In genomic region chr16:67173808-67174705, GRCh38 we compare ENCODE assay signal across 8 cellular contexts. TPM values are rescaled to one million over a fixed set of nuclear protein-coding genes. Genes with fewer than 3 reads are reported as not detected.
A peak's percentile ranks its signal among the peaks of the same experiment; 100 is the strongest.
DNase-seq lines count a peak whose midpoint lies in the region; ATAC-seq and TF ChIP-seq lines count a peak whose summit lies in the region.

No MANE protein-coding gene starts in this region.

- H3K36me3 Mint-ChIP-seq in activated CD8-positive, alpha-beta T cell treated with anti-CD3 and anti-CD28 coated beads for 36 hours (ENCODE audit: low read depth), result peaks cover 10% of the 10 kb centered on the region
- H3K36me3 Mint-ChIP-seq in effector memory CD8-positive, alpha-beta T cell (ENCODE audit: insufficient read depth), result no peaks in the 10 kb centered on the region
- peaks cover 2 to 3% of the 10 kb centered on the region in 2 donors for H3K36me3 Mint-ChIP-seq in stimulated activated naive B cell treated with anti-CD40 and anti-IgM and Interleukin-4, amounts not matched to agents 10 μg/mL and 1 μg/mL and 100 μg/mL, for 72 hours

- peaks cover 55% of the 10 kb centered on the region for H3K4me1 Mint-ChIP-seq in activated CD8-positive, alpha-beta T cell treated with anti-CD3 and anti-CD28 coated beads for 36 hours (ENCODE audit: low read depth)
- peaks cover 36 to 37% of the 10 kb centered on the region in 2 donors for H3K4me1 Mint-ChIP-seq in effector memory CD8-positive, alpha-beta T cell (ENCODE audit: low read depth in 2 of 2)
- H3K4me1 Mint-ChIP-seq in stimulated activated naive B cell treated with anti-CD40 and anti-IgM and Interleukin-4, amounts not matched to agents 10 μg/mL and 1 μg/mL and 100 μg/mL, for 72 hours, result peaks cover 36 to 50% of the 10 kb centered on the region in 2 donors

- H3K36me3 ChIP-seq in lung (ENCODE audit: control insufficient read depth in 2 of 2, insufficient read depth in 2 of 2, low read length in 2 of 2), result peaks cover 0 to 1% of the 10 kb centered on the region in 2 donors

- H3K4me3 ChIP-seq in lung, result peak overlapping the region; percentile 33

- peaks cover 67% of the 10 kb centered on the region for H3K27me3 Mint-ChIP-seq in activated CD8-positive, alpha-beta T cell treated with anti-CD3 and anti-CD28 coated beads for 36 hours
- H3K27me3 Mint-ChIP-seq in effector memory CD8-positive, alpha-beta T cell, result peaks cover 11 to 25% of the 10 kb centered on the region in 2 donors
- H3K27me3 Mint-ChIP-seq in stimulated activated naive B cell treated with anti-CD40 and anti-IgM and Interleukin-4, amounts not matched to agents 10 μg/mL and 1 μg/mL and 100 μg/mL, for 72 hours, result peaks cover 78 to 91% of the 10 kb centered on the region in 2 donors

- intact Hi-C loops in activated CD8-positive, alpha-beta T cell treated with anti-CD3 and anti-CD28 coated beads for 36 hours (cut with micrococcal nuclease), result no loop called here

- DNase-seq in NCI-H82 (lab: John Stamatoyannopoulos, UW) (peak; percentile 67), NCI-H82 treated with DMSO at 0.1 percent for 48 hours (lab: John Stamatoyannopoulos, UW; ENCODE audit: unreplicated experiment) (no peak), NCI-H460 (ENCODE audit: extremely low read depth, low read depth) (peak; percentile 91), lung (ENCODE audit: low spot score) (peak; percentile 86)
- DNase-seq in activated CD8-positive, alpha-beta T cell treated with anti-CD3 and anti-CD28 coated beads for 36 hours, result peak; percentile 85
- DNase-seq in effector memory CD8-positive, alpha-beta T cell, result peak; percentile 55 to 62 (median 57)
- DNase-seq in stimulated activated naive B cell treated with anti-CD40 and anti-IgM and Interleukin-4, amounts not matched to agents 10 μg/mL and 1 μg/mL and 100 μg/mL, for 72 hours, result no peak

- CTCF ChIA-PET in activated CD8-positive, alpha-beta T cell treated with anti-CD3 and anti-CD28 coated beads for 36 hours (lab: Charles Lee), result interaction anchor here (1.3 to 16.0 kb wide), 4 partner anchors 11 to 156 kb away, joined by 6 to 209 read pairs (median 23); partner anchors contain the start of genes B3GNT9, FBXL8, HSF4 and TRADD

- no peaks in the 10 kb centered on the region for H3K9me3 ChIP-seq in lung (ENCODE audit: control insufficient read depth in 2 of 2, insufficient read depth in 1 of 2, low read length in 1 of 2)

- H3K4me1 ChIP-seq in lung (ENCODE audit: control insufficient read depth in 2 of 2, insufficient read depth in 2 of 2, low read length in 2 of 2), result peaks cover 0 to 27% of the 10 kb centered on the region in 2 donors

- peak overlapping the region; percentile 82 to 89 for H3K27ac ChIP-seq in lung (ENCODE audit: low read depth in 1 of 2, low read length in 1 of 2)

- WGBS in lung, 2 donors, result 1 to 2% methylated on average over 59 to 71 of the region's 71 CpGs

- no peaks in the 10 kb centered on the region for H3K9me3 Mint-ChIP-seq in activated CD8-positive, alpha-beta T cell treated with anti-CD3 and anti-CD28 coated beads for 36 hours
- no peaks in the 10 kb centered on the region for H3K9me3 Mint-ChIP-seq in effector memory CD8-positive, alpha-beta T cell
- H3K9me3 Mint-ChIP-seq in stimulated activated naive B cell treated with anti-CD40 and anti-IgM and Interleukin-4, amounts not matched to agents 10 μg/mL and 1 μg/mL and 100 μg/mL, for 72 hours, result no peaks in the 10 kb centered on the region

- peak overlapping the region; percentile 34 for H3K27ac Mint-ChIP-seq in activated CD8-positive, alpha-beta T cell treated with anti-CD3 and anti-CD28 coated beads for 36 hours
- H3K27ac Mint-ChIP-seq in effector memory CD8-positive, alpha-beta T cell, result peak overlapping the region in 1 of 2 donors; percentile 86
- no peak overlapping the region for H3K27ac Mint-ChIP-seq in stimulated activated naive B cell treated with anti-CD40 and anti-IgM and Interleukin-4, amounts not matched to agents 10 μg/mL and 1 μg/mL and 100 μg/mL, for 72 hours

- TF ChIP-seq CTCF in activated CD8-positive, alpha-beta T cell treated with anti-CD3 and anti-CD28 coated beads for 36 hours (IDR thresholded peaks at IDR 0.05), result peak; percentile 19
- TF ChIP-seq CTCF in lung (IDR thresholded peaks at IDR 0.05; ENCODE audit: control extremely low read depth, extremely low read depth), result peak; percentile 11

- POLR2A ChIA-PET in activated CD8-positive, alpha-beta T cell treated with anti-CD3 and anti-CD28 coated beads for 36 hours (lab: Charles Lee), result interaction anchor here (0.6 to 9.2 kb wide), 4 partner anchors 9 to 64 kb away, joined by 3 to 67 read pairs (median 8); partner anchors contain the start of genes FBXL8, MATCAP1 and TRADD

- no peaks in the 10 kb centered on the region for H3K27me3 ChIP-seq in lung (ENCODE audit: control insufficient read depth, insufficient read depth)

- ATAC-seq in HG02885 (IDR thresholded peaks at IDR 0.05; ENCODE audit: poor library complexity, unreplicated experiment), result peak; percentile 38
- peak; percentile 50 for ATAC-seq in activated CD8-positive, alpha-beta T cell treated with anti-CD3 and anti-CD28 coated beads for 36 hours
- peak; percentile 77 for ATAC-seq in effector memory CD8-positive, alpha-beta T cell (replicated peaks)
- peak; percentile 68 for ATAC-seq in lung (ENCODE audit: insufficient read depth, low FRiP score)
- ATAC-seq in stimulated activated naive B cell treated with anti-CD40 and anti-IgM and Interleukin-4, amounts not matched to agents 10 μg/mL and 1 μg/mL and 100 μg/mL, for 72 hours (replicated peaks), result peak; percentile 73 to 74

- peak overlapping the region; percentile 85 for H3K4me3 Mint-ChIP-seq in activated CD8-positive, alpha-beta T cell treated with anti-CD3 and anti-CD28 coated beads for 36 hours
- peak overlapping the region; percentile 93 to 94 for H3K4me3 Mint-ChIP-seq in effector memory CD8-positive, alpha-beta T cell
- peak overlapping the region; percentile 80 to 83 for H3K4me3 Mint-ChIP-seq in stimulated activated naive B cell treated with anti-CD40 and anti-IgM and Interleukin-4, amounts not matched to agents 10 μg/mL and 1 μg/mL and 100 μg/mL, for 72 hours

RNA-seq across cellular contexts. Expression of gene NOL3, which starts 3.7 kb away (rescaled TPM):
- total RNA-seq in NCI-H460 (2014; rRNA removed; shearing (Covaris generic)), result 66.3 and 68.2 TPM in 2 replicates
- 148 and 149 TPM in 2 replicates for polyA plus RNA-seq in NCI-H460 (2014; cell fraction: nucleus; rRNA removed)
- total RNA-seq in activated CD8-positive, alpha-beta T cell treated with anti-CD3 and anti-CD28 coated beads for 36 hours, result 10 to 100 TPM; 24.5 to 25.3 TPM
- total RNA-seq in lung, result 10 to 100 TPM; 25.3 to 51.9 TPM
- polyA plus RNA-seq in lung, result 10 to 100 TPM; 35.5 to 46.8 TPM

RNA-seq across cellular contexts. Expression of gene HSF4, which starts 9.5 kb away (rescaled TPM):
- 52.4 and 58.0 TPM in 2 replicates for total RNA-seq in NCI-H460 (2014; rRNA removed; shearing (Covaris generic))
- 859 and 1,336 TPM in 2 replicates for polyA plus RNA-seq in NCI-H460 (2014; cell fraction: nucleus; rRNA removed)
- total RNA-seq in activated CD8-positive, alpha-beta T cell treated with anti-CD3 and anti-CD28 coated beads for 36 hours, result 10 to 100 TPM; 56.0 to 73.3 TPM
- total RNA-seq in lung, result 10 to 100 TPM in 1 of 2 donors, 1 to 10 TPM in 1; 5.1 to 28.9 TPM
- 10 to 100 TPM; 13.1 to 62.5 TPM for polyA plus RNA-seq in lung

RNA-seq across cellular contexts. Expression of gene MATCAP1, which starts 9.7 kb away (rescaled TPM):
- total RNA-seq in NCI-H460 (2014; rRNA removed; shearing (Covaris generic)), result 9.6 and 10.8 TPM in 2 replicates
- polyA plus RNA-seq in NCI-H460 (2014; cell fraction: nucleus; rRNA removed), result 234 and 252 TPM in 2 replicates
- total RNA-seq in activated CD8-positive, alpha-beta T cell treated with anti-CD3 and anti-CD28 coated beads for 36 hours, result 10 to 100 TPM; 49.5 to 49.9 TPM
- total RNA-seq in lung, result 10 to 100 TPM; 33.1 to 41.8 TPM
- 10 to 100 TPM; 18.5 to 18.8 TPM for polyA plus RNA-seq in lung

RNA-seq across cellular contexts. Expression of gene FBXL8, which starts 14.3 kb away (rescaled TPM):
- 19.0 and 21.5 TPM in 2 replicates for total RNA-seq in NCI-H460 (2014; rRNA removed; shearing (Covaris generic))
- 250 and 340 TPM in 2 replicates for polyA plus RNA-seq in NCI-H460 (2014; cell fraction: nucleus; rRNA removed)
- total RNA-seq in activated CD8-positive, alpha-beta T cell treated with anti-CD3 and anti-CD28 coated beads for 36 hours, result 10 to 100 TPM; 27.1 to 28.6 TPM
- 10 to 100 TPM in 1 of 2 donors, 1 to 10 TPM in 1; 3.6 to 30.9 TPM for total RNA-seq in lung
- polyA plus RNA-seq in lung, result 10 to 100 TPM; 18.9 to 30.3 TPM

RNA-seq across cellular contexts. Expression of gene TRADD, which starts 14.3 kb away (rescaled TPM):
- 19.5 and 20.0 TPM in 2 replicates for total RNA-seq in NCI-H460 (2014; rRNA removed; shearing (Covaris generic))
- 95.1 and 96.0 TPM in 2 replicates for polyA plus RNA-seq in NCI-H460 (2014; cell fraction: nucleus; rRNA removed)
- total RNA-seq in activated CD8-positive, alpha-beta T cell treated with anti-CD3 and anti-CD28 coated beads for 36 hours, result 10 to 100 TPM; 28.4 to 31.2 TPM
- 10 to 100 TPM; 12.4 to 36.1 TPM for total RNA-seq in lung
- polyA plus RNA-seq in lung, result 10 to 100 TPM; 17.5 to 37.2 TPM

Comparison
In these comparisons a context has a peak if more than half of its experiments do, and no peak if none do; other contexts are left out.
1. DNase-seq: peak in NCI-H82 (single experiment), NCI-H460 (single experiment), activated CD8-positive, alpha-beta T cell treated with anti-CD3 and anti-CD28 coated beads for 36 hours (single experiment), effector memory CD8-positive, alpha-beta T cell (3 of 3) and lung (single experiment); none in NCI-H82 treated with DMSO at 0.1 percent for 48 hours (single experiment) and stimulated activated naive B cell treated with anti-CD40 and anti-IgM and Interleukin-4, amounts not matched to agents 10 μg/mL and 1 μg/mL and 100 μg/mL, for 72 hours (single experiment).
2. Peak in every context shown above with its lines, with median percentiles within 50 percentile points of each other: ATAC-seq and H3K4me3 Mint-ChIP-seq.